12 cellular contexts compared by ENCODE assay signal in the genomic region with DNA sequence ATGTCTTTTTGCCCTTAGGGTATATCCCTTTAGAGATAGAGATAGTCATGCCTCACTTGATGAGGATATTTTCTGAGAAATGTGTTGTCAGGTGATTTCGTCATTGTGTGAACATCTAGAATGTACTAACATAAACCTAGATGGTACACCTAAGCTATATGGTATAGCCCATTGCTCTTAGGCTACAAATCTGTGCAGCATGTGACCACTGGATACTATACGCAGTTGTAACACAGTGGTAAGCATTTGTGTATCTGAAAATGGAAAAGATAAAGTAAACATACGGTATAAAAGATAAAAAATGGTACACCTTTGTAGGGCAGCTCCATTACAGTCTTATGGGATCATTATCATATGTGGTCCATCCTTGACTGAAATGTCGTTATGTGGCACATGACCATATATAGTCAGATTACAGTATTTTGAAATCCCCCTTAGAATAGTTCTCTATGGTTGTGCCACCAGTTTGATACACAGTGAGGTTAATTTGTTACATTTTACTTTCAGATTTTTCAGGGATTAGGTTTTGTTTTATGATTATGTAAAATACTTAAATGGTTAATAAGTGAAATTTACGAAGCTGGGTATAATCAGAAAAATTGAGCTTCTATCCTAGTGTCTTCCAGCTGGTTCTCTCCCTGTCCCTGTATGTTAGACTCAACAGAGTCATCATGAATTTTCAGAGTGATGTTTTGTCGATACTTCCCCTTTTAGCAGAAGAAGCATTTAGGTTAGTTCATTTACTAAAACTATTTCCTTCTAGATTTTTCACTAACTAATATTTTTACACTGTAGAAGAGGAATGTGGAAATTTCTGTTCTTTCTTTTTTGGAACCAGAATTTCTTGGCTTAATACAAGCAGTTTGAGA. TPM values are rescaled to one million over a fixed set of nuclear protein-coding genes. Genes with fewer than 3 reads are reported as not detected.
DNase-seq lines count a peak whose midpoint lies in the region; ATAC-seq, FAIRE-seq and TF ChIP-seq lines count a peak whose summit lies in the region.
"Had no signal": no experiment of that assay in that cellular context is flagged by ENCODE, and none has a peak within 500 bp of the region (broad histone marks: within the 10 kb centered on the region; RNA-seq: fewer than 3 reads in every experiment).

No MANE protein-coding gene starts in this region.

- peaks cover 1% of the 10 kb centered on the region for H3K36me3 Mint-ChIP-seq in chondrocyte (ENCODE audit: low read depth)

- no peak overlapping the region for H3K4me3 Mint-ChIP-seq in chondrocyte (ENCODE audit: unreplicated experiment)

- no peak for TF ChIP-seq RAD21 in HepG2 (CRISPR knock-in tag; IDR thresholded peaks at IDR 0.05)

- no peak overlapping the region for H2AFZ ChIP-seq in HepG2 (ENCODE audit: low read length)

- POLR2A ChIA-PET in HepG2 (lab: Yijun Ruan, JAX) = interaction anchor here (1.6 to 3.5 kb wide), 2 partner anchors 11 to 14 kb away, joined by 5 to 25 read pairs; a partner anchor contains a TSS

- H3K9me3 Mint-ChIP-seq in chondrocyte (ENCODE audit: low read depth) = peaks cover 5% of the 10 kb centered on the region

- H3K36me3 ChIP-seq in HepG2 (replicated peaks in 1 of 2; ENCODE audit: control insufficient read depth in 1 of 2, insufficient read depth in 2 of 2, low read length in 2 of 2) = 0 out of 5 replicates have a peak, but pooled peaks cover 0 to 5% of the 10 kb centered on the region in 2 experiments
- H3K36me3 ChIP-seq in right lobe of liver = no peaks in the 10 kb centered on the region
- H3K36me3 ChIP-seq in mucosa of descending colon (ENCODE audit: low read depth) = no peaks in the 10 kb centered on the region

- H3K27me3 Mint-ChIP-seq in chondrocyte (ENCODE audit: low read depth) = no peaks in the 10 kb centered on the region

- H3K4me3 ChIP-seq in HepG2 (replicated peaks in 1 of 3; ENCODE audit: insufficient read depth in 1 of 3, low read depth in 2 of 3, low read length in 3 of 3) (no peak overlapping the region), right lobe of liver (no peak overlapping the region), mucosa of descending colon (no peak overlapping the region)
- H3K4me3 ChIP-seq: dorsolateral prefrontal cortex had no signal

- peaks cover 97% of the 10 kb centered on the region for H4K20me1 ChIP-seq in HepG2 (ENCODE audit: insufficient read depth, low read length)

- H3K4me1 Mint-ChIP-seq in chondrocyte (ENCODE audit: low read depth) = peaks cover 62% of the 10 kb centered on the region

- peaks cover 99% of the 10 kb centered on the region for H3K79me2 ChIP-seq in HepG2 (ENCODE audit: insufficient read depth, low read length)

- FAIRE-seq in HepG2 (lab: Jason Lieb, UNC) = no peak

- in situ Hi-C loops in HepG2 (cut with HindIII; ENCODE audit: extremely low pct_ligation_motif_present, low pct_unique_long_range_greater_than_20kb) = no loop called here

- peaks cover 99% of the 10 kb centered on the region for H3K4me1 ChIP-seq in HepG2 (ENCODE audit: insufficient read depth, low read length)
- peaks cover 0 to 68% (median 11%) of the 10 kb centered on the region in 4 donors for H3K4me1 ChIP-seq in right lobe of liver
- peaks cover 15% of the 10 kb centered on the region for H3K4me1 ChIP-seq in mucosa of descending colon (ENCODE audit: low read depth)

- H3K9me3 ChIP-seq in HepG2 (ENCODE audit: low read length) (no peaks in the 10 kb centered on the region), right lobe of liver (no peaks in the 10 kb centered on the region), mucosa of descending colon (no peaks in the 10 kb centered on the region)

- BruUV-seq in HepG2 (replicated peaks; lab: Mats Ljungman, UMichigan) = no TSS peak

- TF ChIP-seq EP300 in HepG2 (IDR thresholded peaks at IDR 0.05; ENCODE audit: low read depth in 2 of 2, low read length in 2 of 2) (no peak), HepG2 (CRISPR knock-in tag; IDR thresholded peaks at IDR 0.05; ENCODE audit: borderline replicate concordance) (no peak)

- no peak overlapping the region for H3K4me2 ChIP-seq in HepG2 (ENCODE audit: low read depth, low read length)

- no peak overlapping the region for H3K9ac ChIP-seq in HepG2 (ENCODE audit: insufficient read depth, low read depth, low read length)

- intact Hi-C loops in HepG2 (cut with micrococcal nuclease; ENCODE audit: unreplicated experiment) (no loop called here), right lobe of liver (cut with DNase I) (no loop called here), mucosa of descending colon (cut with DNase I, micrococcal nuclease) (no loop called here)

- DNase-seq in HepG2 (ENCODE audit: low spot score) (no peak), right lobe of liver (no peak), NCI-H69 (lab: John Stamatoyannopoulos, UW) (peak; percentile 4), chondrocyte (ENCODE audit: low spot score) (no peak), T-helper 2 cell (no peak), mucosa of descending colon (no peak), OCI-M2 (lab: John Stamatoyannopoulos, UW; ENCODE audit: unreplicated experiment) (no peak)
- DNase-seq: dorsolateral prefrontal cortex; NCI-H2029; stimulated activated CD4-positive, alpha-beta T cell treated with anti-CD3 and anti-CD28 coated beads, Interleukin-4, amount 100 ng/mL, for 1 hour; stimulated activated naive CD4-positive, alpha-beta T cell treated with Interleukin-2 at 50 U/mL for 16 hours had no signal

- H3K27ac ChIP-seq in HepG2 (ENCODE audit: extremely low read length, insufficient read depth, low read length) (no peak overlapping the region), right lobe of liver (peak overlapping the region in 1 of 3 donors; percentile 24)

- H3K27ac Mint-ChIP-seq in chondrocyte (ENCODE audit: unreplicated experiment) = peak overlapping the region; percentile 27

- no peak for TF ChIP-seq POLR2A in HepG2 (IDR thresholded peaks at IDR 0.05; ENCODE audit: insufficient read depth in 1 of 2, low read depth in 2 of 2, low read length in 2 of 2)
- no peak for TF ChIP-seq POLR2A in right lobe of liver (IDR thresholded peaks at IDR 0.05)

- TF ChIP-seq CTCF in HepG2 (CRISPR knock-in tag; IDR thresholded peaks at IDR 0.05) = no peak
- TF ChIP-seq CTCF in right lobe of liver (IDR thresholded peaks at IDR 0.05) = no peak
- no peak for TF ChIP-seq CTCF in chondrocyte (IDR thresholded peaks at IDR 0.05)
- no peak for TF ChIP-seq CTCF in mucosa of descending colon (IDR thresholded peaks at IDR 0.05)

- ATAC-seq in HepG2 (no peak), right lobe of liver (no peak), mucosa of descending colon (no peak), GM18517 (IDR thresholded peaks at IDR 0.05; ENCODE audit: unreplicated experiment) (no peak)

- WGBS in HepG2 (ENCODE audit: low lambda C conversion rate) = 89% methylated on average over 6 of the region's 6 CpGs
- WGBS in right lobe of liver (ENCODE audit: insufficient coverage, low coverage, low lambda C conversion rate, missing lambda C conversion rate) = 61% methylated on average over 6 of the region's 6 CpGs

- no peaks in the 10 kb centered on the region for H3K27me3 ChIP-seq in HepG2 (ENCODE audit: control insufficient read depth in 1 of 2, insufficient read depth in 2 of 2, low read length in 2 of 2)
- H3K27me3 ChIP-seq in right lobe of liver = no peaks in the 10 kb centered on the region
- H3K27me3 ChIP-seq: dorsolateral prefrontal cortex had no signal

- CTCF ChIA-PET in HepG2 (lab: Yijun Ruan, JAX; ENCODE audit: low intra/inter-chr PET ratio, low total read pairs) = no interaction called here

RNA-seq across cellular contexts. Expression of a gene that starts 12.8 kb away (rescaled TPM):
- total RNA-seq in HepG2 (2016; rRNA removed; fragmentation: Illumina TruSeq; extraction: Trizol) (40.6 and 46.8 TPM in 2 replicates), right lobe of liver (10 to 100 TPM; 38.7 to 71.4 (median 52.3) TPM), chondrocyte (122 to 145 TPM (median 123 TPM) in 3 replicates), mucosa of descending colon (100 to 1,000 TPM in 2 of 3 donors, 10 to 100 TPM in 1; 94.8 to 132 (median 101) TPM)
- total RNA-seq in HepG2 (2016; cell fraction: cytosol; rRNA removed; fragmentation: Illumina TruSeq; extraction: Trizol; ENCODE audit: low read depth) = 26.3 and 27.9 TPM in 2 replicates
- 35.8 and 43.9 TPM in 2 replicates for total RNA-seq in HepG2 (2016; cell fraction: insoluble cytoplasmic fraction; rRNA removed; fragmentation: Illumina TruSeq; extraction: Trizol)
- 26.2 and 27.3 TPM in 2 replicates for total RNA-seq in HepG2 (2016; cell fraction: membrane; rRNA removed; fragmentation: Illumina TruSeq; extraction: Trizol)
- 98.3 and 114 TPM in 2 replicates for total RNA-seq in HepG2 (2016; cell fraction: nucleus; rRNA removed; fragmentation: Illumina TruSeq; extraction: Trizol)
- polyA plus RNA-seq in HepG2 (2011; rRNA removed) = 79.8 and 95.8 TPM in 2 replicates
- polyA plus RNA-seq in HepG2 (2011; cell fraction: cytosol; rRNA removed) = 26.9 and 32.4 TPM in 2 replicates
- 146 and 182 TPM in 2 replicates for polyA plus RNA-seq in HepG2 (2011; cell fraction: nucleus; rRNA removed)
- polyA plus RNA-seq in HepG2 (2012) = 71.2 and 71.4 TPM in 2 replicates
- polyA plus RNA-seq in HepG2 (2016; cell fraction: cytosol; fragmentation: Illumina TruSeq; extraction: Trizol; ENCODE audit: low read depth) = 1.9 and 2.5 TPM in 2 replicates
- 30.4 and 34.5 TPM in 2 replicates for polyA plus RNA-seq in HepG2 (2016; cell fraction: insoluble cytoplasmic fraction; fragmentation: Illumina TruSeq; extraction: Trizol; ENCODE audit: low read depth)
- polyA plus RNA-seq in HepG2 (2016; cell fraction: membrane; fragmentation: Illumina TruSeq; extraction: Trizol; ENCODE audit: low read depth) = 7.4 and 7.5 TPM in 2 replicates
- polyA plus RNA-seq in HepG2 (2016; cell fraction: nucleus; fragmentation: Illumina TruSeq; extraction: Trizol; ENCODE audit: insufficient read depth, low read depth) = 137 and 159 TPM in 2 replicates
- 83.8 and 106 TPM in 2 replicates for polyA minus RNA-seq in HepG2 (2011; rRNA and poly(A)+ RNA removed; ENCODE audit: low replicate concordance)
- polyA minus RNA-seq in HepG2 (2011; cell fraction: cytosol; rRNA and poly(A)+ RNA removed) = 48.4 and 58.5 TPM in 2 replicates
- polyA minus RNA-seq in HepG2 (2011; cell fraction: nucleus; rRNA and poly(A)+ RNA removed) = 243 and 288 TPM in 2 replicates

RNA-seq across cellular contexts. Expression of a gene that starts 47.4 kb away (rescaled TPM):
- total RNA-seq in HepG2 (2016; rRNA removed; fragmentation: Illumina TruSeq; extraction: Trizol) (44.1 and 62.4 TPM in 2 replicates), right lobe of liver (10 to 100 TPM; 19.0 to 23.4 (median 21.2) TPM), chondrocyte (41.7 to 49.8 TPM (median 43.9 TPM) in 3 replicates), mucosa of descending colon (10 to 100 TPM; 30.0 to 34.0 (median 31.2) TPM)
- 10.2 and 11.1 TPM in 2 replicates for total RNA-seq in HepG2 (2016; cell fraction: cytosol; rRNA removed; fragmentation: Illumina TruSeq; extraction: Trizol; ENCODE audit: low read depth)
- total RNA-seq in HepG2 (2016; cell fraction: insoluble cytoplasmic fraction; rRNA removed; fragmentation: Illumina TruSeq; extraction: Trizol) = 47.7 and 61.2 TPM in 2 replicates
- 24.6 and 30.2 TPM in 2 replicates for total RNA-seq in HepG2 (2016; cell fraction: membrane; rRNA removed; fragmentation: Illumina TruSeq; extraction: Trizol)
- total RNA-seq in HepG2 (2016; cell fraction: nucleus; rRNA removed; fragmentation: Illumina TruSeq; extraction: Trizol) = 22.3 and 26.8 TPM in 2 replicates
- 27.5 and 31.2 TPM in 2 replicates for polyA plus RNA-seq in HepG2 (2011; rRNA removed)
- 18.8 and 24.9 TPM in 2 replicates for polyA plus RNA-seq in HepG2 (2011; cell fraction: cytosol; rRNA removed)
- polyA plus RNA-seq in HepG2 (2011; cell fraction: nucleus; rRNA removed) = 16.7 and 17.6 TPM in 2 replicates
- polyA plus RNA-seq in HepG2 (2012) = 27.5 and 34.5 TPM in 2 replicates
- 4.9 and 5.9 TPM in 2 replicates for polyA plus RNA-seq in HepG2 (2016; cell fraction: cytosol; fragmentation: Illumina TruSeq; extraction: Trizol; ENCODE audit: low read depth)
- polyA plus RNA-seq in HepG2 (2016; cell fraction: insoluble cytoplasmic fraction; fragmentation: Illumina TruSeq; extraction: Trizol; ENCODE audit: low read depth) = 49.5 and 53.5 TPM in 2 replicates
- polyA plus RNA-seq in HepG2 (2016; cell fraction: membrane; fragmentation: Illumina TruSeq; extraction: Trizol; ENCODE audit: low read depth) = 11.9 and 13.1 TPM in 2 replicates
- polyA plus RNA-seq in HepG2 (2016; cell fraction: nucleus; fragmentation: Illumina TruSeq; extraction: Trizol; ENCODE audit: insufficient read depth, low read depth) = 29.7 and 33.3 TPM in 2 replicates
- polyA minus RNA-seq in HepG2 (2011; rRNA and poly(A)+ RNA removed; ENCODE audit: low replicate concordance) = 39.3 and 55.9 TPM in 2 replicates
- polyA minus RNA-seq in HepG2 (2011; cell fraction: cytosol; rRNA and poly(A)+ RNA removed) = 30.0 and 31.3 TPM in 2 replicates
- polyA minus RNA-seq in HepG2 (2011; cell fraction: nucleus; rRNA and poly(A)+ RNA removed) = 23.6 and 35.3 TPM in 2 replicates
